In the genomic region with DNA sequence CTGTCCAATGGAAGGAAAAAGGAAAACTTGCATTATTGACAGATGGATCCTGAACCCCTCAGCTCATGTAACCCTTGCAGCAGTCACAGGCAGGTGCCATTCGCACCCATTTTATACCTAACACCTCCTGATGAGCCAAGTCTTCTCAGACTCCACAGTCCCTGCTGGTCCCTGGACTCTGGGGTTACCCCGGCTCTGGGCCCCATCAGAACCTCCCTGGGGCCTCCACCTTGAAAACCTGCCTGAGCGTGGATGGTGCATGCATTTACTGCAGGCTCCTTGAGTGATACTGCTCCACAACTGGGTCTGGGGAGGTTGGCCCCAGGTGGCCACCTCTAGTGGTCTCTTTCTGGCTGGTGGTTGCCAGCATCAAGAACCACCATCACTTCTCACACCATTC, we compare ENCODE assay signal across 19 cellular contexts. TPM values are rescaled to one million over a fixed set of nuclear protein-coding genes. Genes with fewer than 3 reads are reported as not detected.
"Had no signal": no experiment of that assay in that cellular context is flagged by ENCODE, and none has a peak within 500 bp of the region (broad histone marks: within the 10 kb centered on the region; RNA-seq: fewer than 3 reads in every experiment).

No MANE protein-coding gene starts in this region.

- H3K4me3 Mint-ChIP-seq: activated CD4-positive, alpha-beta memory T cell treated with anti-CD3 and anti-CD28 coated beads for 36 hours; activated naive CD4-positive, alpha-beta T cell treated with anti-CD3 and anti-CD28 coated beads, Interleukin-2, amount 50 U/mL, for 24 hours; effector memory CD8-positive, alpha-beta T cell; natural killer cell; stimulated activated naive CD8-positive, alpha-beta T cell treated with anti-CD3 and anti-CD28 coated beads, Interleukin-15, amount 100 ng/mL, for 72 hours had no signal

- H3K27ac Mint-ChIP-seq: activated CD4-positive, alpha-beta memory T cell treated with anti-CD3 and anti-CD28 coated beads for 36 hours; activated naive CD4-positive, alpha-beta T cell treated with anti-CD3 and anti-CD28 coated beads, Interleukin-2, amount 50 U/mL, for 24 hours; natural killer cell; progenitor cell of endocrine pancreas; stimulated activated naive CD8-positive, alpha-beta T cell treated with anti-CD3 and anti-CD28 coated beads, Interleukin-15, amount 100 ng/mL, for 72 hours had no signal

- H3K27me3 Mint-ChIP-seq: activated CD4-positive, alpha-beta memory T cell treated with anti-CD3 and anti-CD28 coated beads for 36 hours; activated naive CD4-positive, alpha-beta T cell treated with anti-CD3 and anti-CD28 coated beads, Interleukin-2, amount 50 U/mL, for 24 hours had no signal

- H3K4me1 Mint-ChIP-seq: natural killer cell had no signal

- DNase-seq: activated CD4-positive, alpha-beta memory T cell treated with anti-CD3 and anti-CD28 coated beads for 36 hours; activated CD4-positive, alpha-beta T cell treated with anti-CD3 and anti-CD28 coated beads for 48 hours; activated gamma-delta T cell treated with Interleukin-2 at 50 U/mL for 16 hours; brain microvascular endothelial cell; central memory CD4-positive, alpha-beta T cell; effector memory CD8-positive, alpha-beta T cell; hippocampal formation; left ventricle myocardium inferior; midbrain; natural killer cell; retina; stimulated activated CD4-positive, alpha-beta T cell treated with anti-CD3 and anti-CD28 coated beads, Interleukin-4, amount 100 ng/mL, for 24 hours; stimulated activated naive CD8-positive, alpha-beta T cell treated with anti-CD3 and anti-CD28 coated beads, Interleukin-15, amount 100 ng/mL, for 72 hours; T-helper 2 cell; transverse colon; uterus had no signal

- ATAC-seq: effector memory CD8-positive, alpha-beta T cell; stimulated activated naive CD8-positive, alpha-beta T cell treated with anti-CD3 and anti-CD28 coated beads, Interleukin-15, amount 100 ng/mL, for 72 hours had no signal

- H3K36me3 Mint-ChIP-seq: activated CD4-positive, alpha-beta memory T cell treated with anti-CD3 and anti-CD28 coated beads for 36 hours; activated naive CD4-positive, alpha-beta T cell treated with anti-CD3 and anti-CD28 coated beads, Interleukin-2, amount 50 U/mL, for 24 hours; natural killer cell had no signal

- H3K9me3 Mint-ChIP-seq: activated CD4-positive, alpha-beta memory T cell treated with anti-CD3 and anti-CD28 coated beads for 36 hours; activated naive CD4-positive, alpha-beta T cell treated with anti-CD3 and anti-CD28 coated beads, Interleukin-2, amount 50 U/mL, for 24 hours; effector memory CD8-positive, alpha-beta T cell; natural killer cell; stimulated activated naive CD8-positive, alpha-beta T cell treated with anti-CD3 and anti-CD28 coated beads, Interleukin-15, amount 100 ng/mL, for 72 hours had no signal

RNA-seq across cellular contexts. Expression of gene DOCK3, which starts 15.9 kb away (rescaled TPM):
- total RNA-seq: lung microvascular endothelial cell had no signal
